In the genomic region with DNA sequence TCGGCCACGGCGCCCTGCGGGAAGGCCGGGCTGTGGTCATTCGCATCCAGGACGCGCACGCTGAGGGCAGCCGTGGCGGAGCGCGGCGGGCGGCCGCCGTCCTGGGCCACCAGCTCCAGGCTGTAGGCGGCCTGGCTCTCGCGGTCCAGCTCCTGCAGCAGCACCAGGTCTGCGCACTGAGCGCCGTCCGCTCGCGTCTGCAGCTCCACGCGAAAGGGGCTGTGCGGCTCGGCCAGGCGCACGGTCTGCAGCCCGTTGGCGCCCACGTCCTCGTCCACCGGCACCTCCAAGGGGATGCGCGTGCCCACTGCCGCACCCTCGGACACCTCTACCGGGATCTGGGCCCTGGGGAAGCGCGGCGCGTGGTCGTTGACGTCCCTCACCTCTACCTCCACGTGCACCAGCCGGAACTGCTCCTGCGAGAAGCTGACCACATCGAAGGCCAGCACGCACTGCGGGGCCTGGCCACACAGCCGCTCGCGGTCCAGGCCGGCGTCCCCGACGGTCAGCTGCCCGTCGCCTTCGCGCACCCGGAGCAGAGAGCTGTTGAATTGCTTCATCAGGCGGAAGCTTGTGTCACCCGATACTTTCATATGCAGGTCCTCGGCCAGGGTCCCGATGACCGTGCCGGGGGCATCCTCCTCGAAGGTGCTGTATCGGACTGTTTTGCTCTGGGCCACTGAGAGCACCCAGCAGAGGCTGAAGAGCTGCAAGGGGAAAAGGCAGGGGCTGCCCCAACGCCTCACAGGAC, we compare ENCODE assay signal across 18 cellular contexts. TPM values are rescaled to one million over a fixed set of nuclear protein-coding genes. Genes with fewer than 3 reads are reported as not detected.
DNase-seq lines count a peak whose midpoint lies in the region; ATAC-seq, FAIRE-seq and TF ChIP-seq lines count a peak whose summit lies in the region.
"Had no signal": no experiment of that assay in that cellular context is flagged by ENCODE, and none has a peak within 500 bp of the region (broad histone marks: within the 10 kb centered on the region; RNA-seq: fewer than 3 reads in every experiment).

No MANE protein-coding gene starts in this region.

- H3K4me3 ChIP-seq in WERI-Rb-1 (ENCODE audit: low read depth, low read length) (peak overlapping the region; percentile 19; the same call in 1 of the 2 replicates), iPS-11a (ENCODE audit: low read depth, low read length) (peak overlapping the region; percentile 39)

- no peaks in the 10 kb centered on the region for H3K9me3 ChIP-seq in WERI-Rb-1 (ENCODE audit: severe bottlenecking)

- TF ChIP-seq CTCF in WERI-Rb-1 (IDR thresholded peaks at IDR 0.05; ENCODE audit: low read depth, low read length) = no peak

- no peak for FAIRE-seq in GM12892 (lab: Jason Lieb, UNC)
- FAIRE-seq: endometrium, TTC549 had no signal

- peaks cover 11% of the 10 kb centered on the region for H3K4me1 Mint-ChIP-seq in activated CD4-positive, alpha-beta T cell treated with anti-CD3 and anti-CD28 coated beads, Interleukin-2, amount 10 ng/mL, durations not matched to agents 24 days and 14 days

- no peaks in the 10 kb centered on the region for H3K36me3 ChIP-seq in WERI-Rb-1

- intact Hi-C loops in activated CD4-positive, alpha-beta T cell treated with anti-CD3 and anti-CD28 coated beads, Interleukin-2, amount 10 ng/mL, durations not matched to agents 24 days and 14 days (cut with micrococcal nuclease) = loop anchor here (5.0 kb wide), 2 partner anchors 181 to 231 kb away; no protein-coding TSS in a partner anchor
- intact Hi-C loops in left cardiac atrium (cut with DNase I) = no loop called here

- H3K27me3 ChIP-seq in WERI-Rb-1 (ENCODE audit: insufficient read depth, low read depth, severe bottlenecking) = peaks cover 75% of the 10 kb centered on the region

- H3K36me3 Mint-ChIP-seq in activated CD4-positive, alpha-beta T cell treated with anti-CD3 and anti-CD28 coated beads, Interleukin-2, amount 10 ng/mL, durations not matched to agents 24 days and 14 days (ENCODE audit: low read depth) = peaks cover 8% of the 10 kb centered on the region
- H3K36me3 Mint-ChIP-seq: CD4-positive, alpha-beta memory T cell had no signal

- H3K27ac Mint-ChIP-seq in activated CD4-positive, alpha-beta T cell treated with anti-CD3 and anti-CD28 coated beads, Interleukin-2, amount 10 ng/mL, durations not matched to agents 24 days and 14 days = peak overlapping the region; percentile 58
- H3K27ac Mint-ChIP-seq: CD4-positive, alpha-beta memory T cell had no signal

- ATAC-seq in left cardiac atrium = no peak

- H3K27ac ChIP-seq in WERI-Rb-1 = no peak overlapping the region

- no peak overlapping the region for H3K4me3 Mint-ChIP-seq in activated CD4-positive, alpha-beta T cell treated with anti-CD3 and anti-CD28 coated beads, Interleukin-2, amount 10 ng/mL, durations not matched to agents 24 days and 14 days
- H3K4me3 Mint-ChIP-seq: activated CD4-positive, alpha-beta memory T cell treated with anti-CD3 and anti-CD28 coated beads, Interleukin-2, amount 10 ng/mL, durations not matched to agents 7 days and 5 days had no signal

- H3K9me3 Mint-ChIP-seq in activated CD4-positive, alpha-beta T cell treated with anti-CD3 and anti-CD28 coated beads, Interleukin-2, amount 10 ng/mL, durations not matched to agents 24 days and 14 days = peaks cover 19% of the 10 kb centered on the region
- H3K9me3 Mint-ChIP-seq: activated CD4-positive, alpha-beta memory T cell treated with anti-CD3 and anti-CD28 coated beads, Interleukin-2, amount 10 ng/mL, durations not matched to agents 7 days and 5 days; activated T-cell treated with anti-CD3 and anti-CD28 coated beads, Interleukin-2, amount 50 U/mL, for 72 hours had no signal

- DNase-seq in activated CD4-positive, alpha-beta T cell treated with anti-CD3 and anti-CD28 coated beads, Interleukin-2, amount 10 ng/mL, durations not matched to agents 24 days and 14 days = no peak
- no peak for DNase-seq in activated CD4-positive, alpha-beta T cell treated with anti-CD3 and anti-CD28 coated beads for 1 hour
- DNase-seq in WERI-Rb-1 (no peak), retina (peak; percentile 67), NCI-H2196 treated with DMSO at 0.1 percent for 48 hours (lab: John Stamatoyannopoulos, UW; ENCODE audit: unreplicated experiment) (no peak), GM12892 (ENCODE audit: insufficient read length) (no peak), left cardiac atrium (no peak)
- DNase-seq: ACHN; central memory CD4-positive, alpha-beta T cell had no signal

- peaks cover 66% of the 10 kb centered on the region for H3K27me3 Mint-ChIP-seq in activated CD4-positive, alpha-beta T cell treated with anti-CD3 and anti-CD28 coated beads, Interleukin-2, amount 10 ng/mL, durations not matched to agents 24 days and 14 days

- no peak for TF ChIP-seq POLR2A in GM12892 (IDR thresholded peaks at IDR 0.05; ENCODE audit: low read depth, low read length)

RNA-seq across cellular contexts. Expression of a gene that starts 0.6 kb away (rescaled TPM):
- total RNA-seq in activated CD4-positive, alpha-beta T cell treated with anti-CD3 and anti-CD28 coated beads, Interleukin-2, amount 10 ng/mL, durations not matched to agents 24 days and 14 days = not detected in 2 replicates
- not detected for polyA plus RNA-seq in GM12892 (2012; ENCODE audit: missing spikeins)
- not detected for total RNA-seq in left cardiac atrium
- total RNA-seq: activated CD4-positive, alpha-beta memory T cell treated with anti-CD3 and anti-CD28 coated beads, Interleukin-2, amount 10 ng/mL, durations not matched to agents 7 days and 5 days; activated T-cell treated with anti-CD3 and anti-CD28 coated beads, Interleukin-2, amount 50 U/mL, for 72 hours; CD4-positive, alpha-beta memory T cell; fibroblast of villous mesenchyme; LHCN-M2; naive thymus-derived CD4-positive, alpha-beta T cell had no signal
- polyA plus RNA-seq: CD4-positive, alpha-beta memory T cell; naive thymus-derived CD4-positive, alpha-beta T cell had no signal
